In genomic region chr4:1337376-1337831, GRCh38 we compare ENCODE assay signal across 7 cellular contexts. TPM values are rescaled to one million over a fixed set of nuclear protein-coding genes. Genes with fewer than 3 reads are reported as not detected.
DNase-seq lines count a peak whose midpoint lies in the region; ATAC-seq and TF ChIP-seq lines count a peak whose summit lies in the region.

No MANE protein-coding gene starts in this region.

- POLR2A ChIA-PET in PC-3 (lab: Charles Lee; ENCODE audit: unreplicated experiment): no interaction called here

- H3F3A ChIP-seq in PC-3 (ENCODE audit: low read length, unreplicated experiment): no peaks in the 10 kb centered on the region

- DNase-seq in PC-3 (peak; percentile 52), lung microvascular endothelial cell (ENCODE audit: low read depth in 2 of 2) (peak; percentile 28 to 43), coronary artery (ENCODE audit: low spot score) (no peak), HUDEP-2 (lab: John Stamatoyannopoulos, UW; ENCODE audit: unreplicated experiment in 76 of 76) (no peak)
- DNase-seq in activated T-cell treated with anti-CD3 and anti-CD28 coated beads, Interleukin-2, amount 50 U/mL, for 48 hours: peak; percentile 79 to 85
- peak; percentile 49 to 88 for DNase-seq in stimulated activated CD8-positive, alpha-beta memory T cell treated with anti-CD3 and anti-CD28 coated beads, Interleukin-7, amount 100 ng/mL, for 48 hours (ENCODE audit: extremely low read depth in 1 of 2, low read depth in 1 of 2)

- ATAC-seq in PC-3 (peak; percentile 85), HG03135 (IDR thresholded peaks at IDR 0.05; ENCODE audit: unreplicated experiment) (no peak)

- H3K79me2 ChIP-seq in PC-3 (ENCODE audit: low read length): no peaks in the 10 kb centered on the region

- TF ChIP-seq CTCF in PC-3 (conservative IDR thresholded peaks at IDR 0.05; ENCODE audit: low read depth, low read length): no peak
- no peak for TF ChIP-seq CTCF in coronary artery (IDR thresholded peaks at IDR 0.05)

- CTCF ChIA-PET in PC-3 (lab: Charles Lee): no interaction called here

- intact Hi-C loops in PC-3 (cut with micrococcal nuclease): no loop called here

- H3K4me2 ChIP-seq in PC-3 (ENCODE audit: low read length): no peak overlapping the region

- H3K4me1 ChIP-seq in PC-3 (ENCODE audit: insufficient read depth, low read length): peaks cover 21% of the 10 kb centered on the region

- peak overlapping the region; percentile 50 for H3K27ac ChIP-seq in PC-3 (ENCODE audit: low read length)
- no peak overlapping the region for H3K27ac ChIP-seq in coronary artery

- no peaks in the 10 kb centered on the region for H3K9me3 ChIP-seq in PC-3 (ENCODE audit: low read length)

- H2AFZ ChIP-seq in PC-3 (ENCODE audit: low read length): no peak overlapping the region

- H3K27me3 ChIP-seq in PC-3 (ENCODE audit: low read length): no peaks in the 10 kb centered on the region

- no peak overlapping the region for H3K9ac ChIP-seq in PC-3 (ENCODE audit: low read length)

- no peaks in the 10 kb centered on the region for H3K9me2 ChIP-seq in PC-3 (replicated peaks; ENCODE audit: low read length)

- no TSS peak for BruUV-seq in PC-3 (replicated peaks; lab: Mats Ljungman, UMichigan)

- H4K20me1 ChIP-seq in PC-3 (ENCODE audit: low read length): no peaks in the 10 kb centered on the region

- no peak overlapping the region for H3K4me3 ChIP-seq in PC-3 (ENCODE audit: low read length)
- no peak overlapping the region for H3K4me3 ChIP-seq in coronary artery

- H3K36me3 ChIP-seq in PC-3 (ENCODE audit: low read depth, low read length): peaks cover 28% of the 10 kb centered on the region

RNA-seq across cellular contexts. Expression of gene UVSSA, which starts 9.6 kb away (rescaled TPM):
- total RNA-seq in PC-3 (2014; rRNA removed) (6.2 and 11.2 TPM in 2 replicates), lung microvascular endothelial cell (1.7 and 3.6 TPM in 2 replicates)

RNA-seq across cellular contexts. Expression of gene MAEA, which starts 47.7 kb away (rescaled TPM):
- total RNA-seq in PC-3 (2014; rRNA removed): 48.1 and 81.4 TPM in 2 replicates
- total RNA-seq in lung microvascular endothelial cell: 35.7 and 49.2 TPM in 2 replicates

Comparison
In these comparisons a context has a peak if more than half of its experiments do, and no peak if none do; other contexts are left out.
1. DNase-seq: peak in PC-3 (single experiment), activated T-cell treated with anti-CD3 and anti-CD28 coated beads, Interleukin-2, amount 50 U/mL, for 48 hours (2 of 2), lung microvascular endothelial cell (2 of 2) and stimulated activated CD8-positive, alpha-beta memory T cell treated with anti-CD3 and anti-CD28 coated beads, Interleukin-7, amount 100 ng/mL, for 48 hours (2 of 2); none in coronary artery (single experiment) and HUDEP-2 (0 of 76).